9 cellular contexts compared by ENCODE assay signal in the genomic region with DNA sequence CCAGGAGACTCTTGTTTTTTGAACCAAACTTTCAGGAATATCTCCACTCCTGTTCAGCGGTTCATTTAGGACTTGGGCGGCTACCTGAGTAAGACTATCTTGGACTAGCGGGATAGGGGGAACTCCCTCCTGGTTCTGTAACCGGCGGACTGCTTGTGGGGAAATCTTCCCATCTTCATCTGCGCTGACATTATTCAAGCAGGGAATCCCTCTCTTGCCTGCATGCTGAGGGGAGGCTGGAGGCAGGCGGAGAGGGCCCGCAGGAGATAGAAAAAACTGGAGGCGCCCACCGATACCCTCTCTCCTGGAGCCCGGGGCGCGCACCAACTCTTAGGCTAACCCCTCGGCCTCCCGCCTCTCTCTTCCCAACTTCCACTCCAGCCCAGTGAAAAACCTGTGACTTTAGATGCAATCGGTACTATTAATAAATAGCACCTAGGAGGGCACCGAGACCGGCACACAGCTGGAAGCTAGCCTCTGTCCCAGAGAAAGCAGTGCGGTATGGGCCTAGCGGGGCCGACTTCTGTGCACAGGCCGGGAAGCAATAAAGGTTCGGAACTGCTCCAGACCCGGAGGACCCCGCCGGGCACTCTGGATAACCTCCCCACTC. TPM values are rescaled to one million over a fixed set of nuclear protein-coding genes. Genes with fewer than 3 reads are reported as not detected.
A peak's percentile ranks its signal among the peaks of the same experiment; 100 is the strongest.
DNase-seq lines count a peak whose midpoint lies in the region; ATAC-seq lines count a peak whose summit lies in the region.
"Had no signal": no experiment of that assay in that cellular context is flagged by ENCODE, and none has a peak within 500 bp of the region (broad histone marks: within the 10 kb centered on the region; RNA-seq: fewer than 3 reads in every experiment).

No MANE protein-coding gene starts in this region.

- ATAC-seq in left ventricle myocardium superior (peak; percentile 4), HG02623 (IDR thresholded peaks at IDR 0.05; ENCODE audit: unreplicated experiment) (no peak), GM19452 (IDR thresholded peaks at IDR 0.05; ENCODE audit: unreplicated experiment) (no peak), HG03354 (IDR thresholded peaks at IDR 0.05; ENCODE audit: poor library complexity, severe bottlenecking, unreplicated experiment) (no peak)

- H3K27me3 Mint-ChIP-seq in activated naive CD4-positive, alpha-beta T cell treated with anti-CD3 and anti-CD28 coated beads for 36 hours (ENCODE audit: low read depth) = peaks cover 57% of the 10 kb centered on the region

- peaks cover 29% of the 10 kb centered on the region for H3K4me1 Mint-ChIP-seq in activated naive CD4-positive, alpha-beta T cell treated with anti-CD3 and anti-CD28 coated beads for 36 hours (ENCODE audit: low read depth)

- intact Hi-C loops in left ventricle myocardium superior (cut with micrococcal nuclease) = no loop called here
- intact Hi-C loops in activated naive CD4-positive, alpha-beta T cell treated with anti-CD3 and anti-CD28 coated beads for 36 hours (cut with micrococcal nuclease) = no loop called here

- H3K36me3 Mint-ChIP-seq in activated naive CD4-positive, alpha-beta T cell treated with anti-CD3 and anti-CD28 coated beads for 36 hours (ENCODE audit: low read depth) = no peaks in the 10 kb centered on the region

- no peaks in the 10 kb centered on the region for H3K9me3 Mint-ChIP-seq in activated naive CD4-positive, alpha-beta T cell treated with anti-CD3 and anti-CD28 coated beads for 36 hours

- H3K4me3 Mint-ChIP-seq in activated naive CD4-positive, alpha-beta T cell treated with anti-CD3 and anti-CD28 coated beads for 36 hours = no peak overlapping the region

- no peak overlapping the region for H3K27ac Mint-ChIP-seq in activated naive CD4-positive, alpha-beta T cell treated with anti-CD3 and anti-CD28 coated beads for 36 hours

- peak; percentile 9 for DNase-seq in GM03348 (ENCODE audit: low spot score)
- DNase-seq in SK-N-DZ (ENCODE audit: low spot score) = peak; percentile 37
- no peak for DNase-seq in left ventricle myocardium superior
- DNase-seq in retina = peak; percentile 84
- no peak for DNase-seq in activated naive CD4-positive, alpha-beta T cell treated with anti-CD3 and anti-CD28 coated beads for 36 hours
- DNase-seq: SIG-M5 had no signal

- CTCF ChIA-PET in activated naive CD4-positive, alpha-beta T cell treated with anti-CD3 and anti-CD28 coated beads for 36 hours (lab: Charles Lee) = no interaction called here

RNA-seq across cellular contexts. Expression of gene EFNA5, which starts 1.7 kb away (rescaled TPM):
- polyA plus RNA-seq in SK-N-DZ (2014; cell fraction: cytosol; rRNA removed) = 8.6 and 12.1 TPM in 2 replicates
- 11.7 and 12.6 TPM in 2 replicates for polyA plus RNA-seq in SK-N-DZ (2014; cell fraction: nucleus; rRNA removed)
- total RNA-seq in left ventricle myocardium superior = 36.4 TPM
- total RNA-seq in activated naive CD4-positive, alpha-beta T cell treated with anti-CD3 and anti-CD28 coated beads for 36 hours = not detected

Comparison
In these comparisons a context has a peak if more than half of its experiments do, and no peak if none do; other contexts are left out.
1. DNase-seq: peak in GM03348 (single experiment), SK-N-DZ (single experiment) and retina (single experiment); none in left ventricle myocardium superior (single experiment) and activated naive CD4-positive, alpha-beta T cell treated with anti-CD3 and anti-CD28 coated beads for 36 hours (single experiment).
2. RNA of gene EFNA5, which starts 1.7 kb away (total RNA-seq): 36.4 TPM in left ventricle myocardium superior (single experiment); not detected in activated naive CD4-positive, alpha-beta T cell treated with anti-CD3 and anti-CD28 coated beads for 36 hours; every median in the first group is over 10 times any median in the second.